Comparison of ENCODE assay signal across 8 cellular contexts in the genomic region with DNA sequence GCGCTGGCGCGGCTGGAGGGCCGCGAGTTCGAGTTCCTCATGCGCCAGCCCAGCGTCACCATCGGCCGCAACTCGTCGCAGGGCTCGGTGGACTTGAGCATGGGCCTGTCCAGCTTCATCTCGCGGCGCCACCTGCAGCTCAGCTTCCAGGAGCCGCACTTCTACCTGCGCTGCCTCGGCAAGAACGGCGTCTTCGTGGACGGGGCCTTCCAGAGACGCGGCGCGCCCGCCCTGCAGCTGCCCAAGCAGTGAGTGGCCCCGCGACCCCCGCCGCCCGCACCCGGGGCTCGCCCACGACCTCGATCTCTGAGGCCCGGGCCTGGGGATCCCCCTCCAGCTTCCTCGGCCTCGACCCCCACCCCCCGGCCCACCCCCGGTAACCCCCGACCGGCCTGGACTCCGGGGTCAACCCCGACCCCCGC. TPM values are rescaled to one million over a fixed set of nuclear protein-coding genes. Genes with fewer than 3 reads are reported as not detected.
A peak's percentile ranks its signal among the peaks of the same experiment; 100 is the strongest.
DNase-seq lines count a peak whose midpoint lies in the region; ATAC-seq and TF ChIP-seq lines count a peak whose summit lies in the region.

No MANE protein-coding gene starts in this region.

- peak; percentile 18 to 20 for ATAC-seq in CD4-positive, CD25-positive, alpha-beta regulatory T cell (ENCODE audit: low read depth in 2 of 2)
- peak; percentile 46 for ATAC-seq in GM19372 (IDR thresholded peaks at IDR 0.05; ENCODE audit: low read depth, unreplicated experiment)
- ATAC-seq in HG03439 (IDR thresholded peaks at IDR 0.05; ENCODE audit: unreplicated experiment) = peak; percentile 39

- H3K27me3 ChIP-seq in CD4-positive, CD25-positive, alpha-beta regulatory T cell (ENCODE audit: control insufficient read depth, insufficient read depth, low read length) = no peaks in the 10 kb centered on the region
- H3K27me3 ChIP-seq in breast epithelium = no peaks in the 10 kb centered on the region
- no peaks in the 10 kb centered on the region for H3K27me3 ChIP-seq in layer of hippocampus (ENCODE audit: control insufficient read depth, insufficient read depth, low read length)

- no peak overlapping the region for H3K4me3 ChIP-seq in CD4-positive, CD25-positive, alpha-beta regulatory T cell (ENCODE audit: low read depth, low read length)
- peak overlapping the region; percentile 86 to 93 (median 90) for H3K4me3 ChIP-seq in breast epithelium

- peak overlapping the region in 1 of 3 donors; percentile 51 for H3K27ac Mint-ChIP-seq in CD4-positive, CD25-positive, alpha-beta regulatory T cell
- H3K27ac Mint-ChIP-seq in T-helper 1 cell treated with Interleukin-12 subunit alpha and Interleukin-12 subunit beta and Interleukin-4 antibody, amounts not matched to agents 30 μg/mL and 1 μg/mL, for 36 hours = no peak overlapping the region

- H3K4me3 Mint-ChIP-seq in CD4-positive, CD25-positive, alpha-beta regulatory T cell = peak overlapping the region; percentile 65 to 99 (median 78)
- peak overlapping the region; percentile 54 for H3K4me3 Mint-ChIP-seq in T-helper 1 cell treated with Interleukin-12 subunit alpha and Interleukin-12 subunit beta and Interleukin-4 antibody, amounts not matched to agents 30 μg/mL and 1 μg/mL, for 36 hours

- DNase-seq in CD4-positive, CD25-positive, alpha-beta regulatory T cell = peak in 2 of 3 donors; percentile 28 to 65
- DNase-seq in breast epithelium (ENCODE audit: low spot score in 2 of 2) = peak in 1 of 2 donors; percentile 42
- peak; percentile 21 for DNase-seq in stimulated activated CD8-positive, alpha-beta memory T cell treated with anti-CD3 and anti-CD28 coated beads, Interleukin-12 subunit alpha, Interleukin-12 subunit beta, amount 100 ng/mL, for 4 hours (ENCODE audit: low read depth)
- no peak for DNase-seq in OCI-M2 (lab: John Stamatoyannopoulos, UW; ENCODE audit: unreplicated experiment)

- TF ChIP-seq POLR2A in breast epithelium (IDR thresholded peaks at IDR 0.05) = no peak

- H3K4me1 Mint-ChIP-seq in CD4-positive, CD25-positive, alpha-beta regulatory T cell = peaks cover 15 to 43% (median 27%) of the 10 kb centered on the region in 4 donors
- peaks cover 21% of the 10 kb centered on the region for H3K4me1 Mint-ChIP-seq in T-helper 1 cell treated with Interleukin-12 subunit alpha and Interleukin-12 subunit beta and Interleukin-4 antibody, amounts not matched to agents 30 μg/mL and 1 μg/mL, for 36 hours (ENCODE audit: low read depth)

- H3K36me3 ChIP-seq in CD4-positive, CD25-positive, alpha-beta regulatory T cell (ENCODE audit: control insufficient read depth, insufficient read depth, low read length) = peaks cover 2% of the 10 kb centered on the region
- no peaks in the 10 kb centered on the region for H3K36me3 ChIP-seq in breast epithelium

- no peak for TF ChIP-seq CTCF in breast epithelium (IDR thresholded peaks at IDR 0.05)

- peaks cover 5% of the 10 kb centered on the region for H3K36me3 Mint-ChIP-seq in CD4-positive, CD25-positive, alpha-beta regulatory T cell
- H3K36me3 Mint-ChIP-seq in T-helper 1 cell treated with Interleukin-12 subunit alpha and Interleukin-12 subunit beta and Interleukin-4 antibody, amounts not matched to agents 30 μg/mL and 1 μg/mL, for 36 hours (ENCODE audit: low read depth) = peaks cover 11% of the 10 kb centered on the region

- H3K9me3 ChIP-seq in CD4-positive, CD25-positive, alpha-beta regulatory T cell (ENCODE audit: control insufficient read depth in 2 of 2, low read length in 2 of 2) = no peaks in the 10 kb centered on the region
- no peaks in the 10 kb centered on the region for H3K9me3 ChIP-seq in breast epithelium

- peaks cover 43% of the 10 kb centered on the region for H3K4me1 ChIP-seq in CD4-positive, CD25-positive, alpha-beta regulatory T cell (ENCODE audit: control insufficient read depth, insufficient read depth, low read length, poor library complexity, severe bottlenecking)
- H3K4me1 ChIP-seq in breast epithelium = peaks cover 2 to 7% of the 10 kb centered on the region in 2 donors

- H3K9me3 Mint-ChIP-seq in CD4-positive, CD25-positive, alpha-beta regulatory T cell = peaks cover 0 to 2% (median 0%) of the 10 kb centered on the region in 7 donors
- H3K9me3 Mint-ChIP-seq in T-helper 1 cell treated with Interleukin-12 subunit alpha and Interleukin-12 subunit beta and Interleukin-4 antibody, amounts not matched to agents 30 μg/mL and 1 μg/mL, for 36 hours = no peaks in the 10 kb centered on the region

- H3K27ac ChIP-seq in CD4-positive, CD25-positive, alpha-beta regulatory T cell (ENCODE audit: insufficient read depth, low read length, poor library complexity, severe bottlenecking) = peak overlapping the region; percentile 85
- H3K27ac ChIP-seq in breast epithelium (peak overlapping the region; percentile 91 to 96), layer of hippocampus (ENCODE audit: low read depth, low read length) (peak overlapping the region; percentile 76)

- intact Hi-C loops in breast epithelium (cut with DNase I; ENCODE audit: low total_unique reads) = loop anchor here (5.0 kb wide), 1 partner anchor 80 kb away; no protein-coding TSS in a partner anchor

- no peaks in the 10 kb centered on the region for H3K27me3 Mint-ChIP-seq in CD4-positive, CD25-positive, alpha-beta regulatory T cell
- no peaks in the 10 kb centered on the region for H3K27me3 Mint-ChIP-seq in T-helper 1 cell treated with Interleukin-12 subunit alpha and Interleukin-12 subunit beta and Interleukin-4 antibody, amounts not matched to agents 30 μg/mL and 1 μg/mL, for 36 hours (ENCODE audit: low read depth)

RNA-seq across cellular contexts. Expression of gene FOXK1, which starts 0.5 kb away (rescaled TPM):
- total RNA-seq in CD4-positive, CD25-positive, alpha-beta regulatory T cell = 55.1 TPM
- polyA plus RNA-seq in CD4-positive, CD25-positive, alpha-beta regulatory T cell = 1 to 10 TPM; 1.8 to 4.1 (median 2.3) TPM
- total RNA-seq in breast epithelium = 10 to 100 TPM; 11.7 to 16.5 (median 15.7) TPM
